ENCODE assay signal across 8 cellular contexts in the genomic region with DNA sequence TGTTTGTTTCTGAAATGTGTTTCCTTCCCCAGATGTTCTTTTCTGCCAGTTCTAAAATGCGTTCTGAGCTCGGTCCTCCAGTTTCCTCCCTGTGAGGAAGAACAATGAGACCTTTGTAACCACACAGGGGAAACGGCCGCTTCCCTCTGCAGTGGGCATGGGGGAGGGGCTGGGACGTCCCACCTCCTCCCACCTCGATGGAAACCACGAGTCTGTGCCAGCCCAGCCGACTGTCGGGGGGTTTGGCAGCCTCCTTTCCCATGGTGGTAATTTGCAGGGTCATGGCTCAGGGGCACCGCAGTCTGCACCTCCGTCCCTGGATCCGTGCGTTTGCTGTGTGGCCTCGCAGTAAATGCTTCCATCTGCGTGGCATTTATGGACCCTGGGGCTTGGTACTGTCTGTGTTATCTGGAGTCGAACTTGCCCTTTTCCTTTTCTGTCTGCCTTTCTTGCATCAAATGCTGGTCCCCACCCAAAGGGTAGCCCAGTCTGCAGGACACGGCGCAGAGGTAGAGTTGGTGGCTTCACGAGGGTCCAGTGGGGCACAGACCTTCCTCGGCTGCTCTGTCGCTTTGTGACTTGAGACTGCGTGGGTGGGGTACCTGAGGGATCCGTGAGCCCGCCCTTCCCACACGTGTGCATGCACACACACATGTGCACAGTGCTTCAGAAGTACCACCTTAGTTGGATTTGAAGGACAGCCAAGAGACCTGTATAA. TPM values are rescaled to one million over a fixed set of nuclear protein-coding genes. Genes with fewer than 3 reads are reported as not detected.
A peak's percentile ranks its signal among the peaks of the same experiment; 100 is the strongest.
DNase-seq lines count a peak whose midpoint lies in the region; ATAC-seq and TF ChIP-seq lines count a peak whose summit lies in the region.

No MANE protein-coding gene starts in this region.

- peaks cover 0 to 23% (median 13%) of the 10 kb centered on the region in 11 experiments; a peak in 10 of 22 replicates for H3K36me3 ChIP-seq in BLaER1 treated with 17β-estradiol and CSF1 and Interleukin-3, amounts not matched to agents 10 nM and 100 nM

- H3K27me3 Mint-ChIP-seq in nephron (ENCODE audit: low read depth) = no peaks in the 10 kb centered on the region
- no peaks in the 10 kb centered on the region for H3K27me3 Mint-ChIP-seq in activated T-helper 17 cell treated with anti-CD3 and anti-CD28 coated beads, Interleukin-2, amount 50 U/mL, for 72 hours

- H4K20me1 ChIP-seq in BLaER1 treated with 17β-estradiol and CSF1 and Interleukin-3, amounts not matched to agents 10 nM and 100 nM = peaks cover 64 to 100% (median 95%) of the 10 kb centered on the region in 11 experiments; a peak in 20 of 22 replicates

- peak overlapping the region in 2 of 3 experiments; percentile 31 to 56 for H3K4me3 Mint-ChIP-seq in nephron
- H3K4me3 Mint-ChIP-seq in activated T-helper 17 cell treated with anti-CD3 and anti-CD28 coated beads, Interleukin-2, amount 50 U/mL, for 72 hours = no peak overlapping the region

- peak overlapping the region in 8 of 11 experiments; percentile 37 to 69 (median 62); a peak in 15 of 22 replicates for H3K9ac ChIP-seq in BLaER1 treated with 17β-estradiol and CSF1 and Interleukin-3, amounts not matched to agents 10 nM and 100 nM

- H3K9me3 ChIP-seq in BLaER1 treated with 17β-estradiol and CSF1 and Interleukin-3, amounts not matched to agents 10 nM and 100 nM (replicated peaks in 1 of 11) = no peaks in the 10 kb centered on the region

- peak overlapping the region in 8 of 11 experiments; percentile 45 to 71 (median 64); a peak in 15 of 22 replicates for H3K27ac ChIP-seq in BLaER1 treated with 17β-estradiol and CSF1 and Interleukin-3, amounts not matched to agents 10 nM and 100 nM

- H3K4me2 ChIP-seq in BLaER1 treated with 17β-estradiol and CSF1 and Interleukin-3, amounts not matched to agents 10 nM and 100 nM = peak overlapping the region; percentile 70 to 96 (median 89)

- H3K27ac Mint-ChIP-seq in nephron = peak overlapping the region; percentile 81 to 93 (median 86)
- H3K27ac Mint-ChIP-seq in activated T-helper 17 cell treated with anti-CD3 and anti-CD28 coated beads, Interleukin-2, amount 50 U/mL, for 72 hours = no peak overlapping the region

- peaks cover 73% of the 10 kb centered on the region for H3K4me1 Mint-ChIP-seq in nephron
- H3K4me1 Mint-ChIP-seq in activated T-helper 17 cell treated with anti-CD3 and anti-CD28 coated beads, Interleukin-2, amount 50 U/mL, for 72 hours = peaks cover 21% of the 10 kb centered on the region

- H3K36me3 Mint-ChIP-seq in nephron (ENCODE audit: low read depth) = no peaks in the 10 kb centered on the region
- H3K36me3 Mint-ChIP-seq in activated T-helper 17 cell treated with anti-CD3 and anti-CD28 coated beads, Interleukin-2, amount 50 U/mL, for 72 hours (ENCODE audit: low read depth) = no peaks in the 10 kb centered on the region

- ATAC-seq in GM21447 (IDR thresholded peaks at IDR 0.05; ENCODE audit: unreplicated experiment) (no peak), HG02798 (IDR thresholded peaks at IDR 0.05; ENCODE audit: poor library complexity, unreplicated experiment) (no peak)
- ATAC-seq in activated T-helper 17 cell treated with anti-CD3 and anti-CD28 coated beads, Interleukin-2, amount 50 U/mL, for 72 hours (replicated peaks) = no peak

- TF ChIP-seq CTCF in nephron (IDR thresholded peaks at IDR 0.05; ENCODE audit: unreplicated experiment in 3 of 3) = no peak

- H3K4me1 ChIP-seq in BLaER1 treated with 17β-estradiol and CSF1 and Interleukin-3, amounts not matched to agents 10 nM and 100 nM = peaks cover 68 to 95% (median 86%) of the 10 kb centered on the region in 10 experiments

- peaks cover 0 to 50% (median 0%) of the 10 kb centered on the region in 11 experiments; a peak in 4 of 22 replicates for H3K27me3 ChIP-seq in BLaER1 treated with 17β-estradiol and CSF1 and Interleukin-3, amounts not matched to agents 10 nM and 100 nM

- H3K9me3 Mint-ChIP-seq in nephron = no peaks in the 10 kb centered on the region
- H3K9me3 Mint-ChIP-seq in activated T-helper 17 cell treated with anti-CD3 and anti-CD28 coated beads, Interleukin-2, amount 50 U/mL, for 72 hours = no peaks in the 10 kb centered on the region

- DNase-seq in NCI-H2227 treated with DMSO at 0.1 percent for 48 hours (lab: John Stamatoyannopoulos, UW) (peak; percentile 70), ecto neural progenitor cell (ENCODE audit: low spot score) (peak; percentile 76), HPDE6-E6E7 (ENCODE audit: extremely low spot score) (no peak)

- H3K4me3 ChIP-seq in BLaER1 treated with 17β-estradiol and CSF1 and Interleukin-3, amounts not matched to agents 10 nM and 100 nM = peak overlapping the region in 8 of 10 experiments; percentile 10 to 44 (median 32); a peak in 9 of 20 replicates

RNA-seq across cellular contexts. Expression of gene LRP5, which starts 16.1 kb away (rescaled TPM):
- total RNA-seq in activated T-helper 17 cell treated with anti-CD3 and anti-CD28 coated beads, Interleukin-2, amount 50 U/mL, for 72 hours = 1 to 10 TPM; 4.6 to 6.0 TPM

RNA-seq across cellular contexts. Expression of gene C11orf24, which starts 56.8 kb away (rescaled TPM):
- total RNA-seq in activated T-helper 17 cell treated with anti-CD3 and anti-CD28 coated beads, Interleukin-2, amount 50 U/mL, for 72 hours = 10 to 100 TPM; 26.6 to 38.7 TPM
